8 cellular contexts compared by ENCODE assay signal in genomic region chr3:72848703-72849081, GRCh38. TPM values are rescaled to one million over a fixed set of nuclear protein-coding genes. Genes with fewer than 3 reads are reported as not detected.
DNase-seq lines count a peak whose midpoint lies in the region; ATAC-seq and TF ChIP-seq lines count a peak whose summit lies in the region.

No MANE protein-coding gene starts in this region.

- H3K36me3 ChIP-seq in GM06990 (ENCODE audit: control insufficient read depth, insufficient read depth, low read length), result no peaks in the 10 kb centered on the region

- ATAC-seq in GM21390 (IDR thresholded peaks at IDR 0.05; ENCODE audit: unreplicated experiment), result peak; percentile 50

- peak overlapping the region; percentile 98 for H3K4me3 ChIP-seq in GM06990 (replicated peaks; ENCODE audit: low read depth, low read length)
- H3K4me3 ChIP-seq in HL-60 (replicated peaks; ENCODE audit: insufficient read depth, low read length), result peak overlapping the region; percentile 67
- H3K4me3 ChIP-seq in WI38 (ENCODE audit: low read depth, low read length), result peak overlapping the region; percentile 97
- peak overlapping the region; percentile 81 for H3K4me3 ChIP-seq in fibroblast of villous mesenchyme (ENCODE audit: low read depth, low read length)

- no peak for TF ChIP-seq CTCF in GM06990 (IDR thresholded peaks at IDR 0.05; ENCODE audit: insufficient read depth, low read length, poor library complexity, severe bottlenecking)
- no peak for TF ChIP-seq CTCF in HL-60 (IDR thresholded peaks at IDR 0.05; ENCODE audit: insufficient read depth, low read length)
- no peak for TF ChIP-seq CTCF in WI38 (IDR thresholded peaks at IDR 0.05; ENCODE audit: low read depth, low read length)
- no peak for TF ChIP-seq CTCF in fibroblast of villous mesenchyme (IDR thresholded peaks at IDR 0.05; ENCODE audit: insufficient read depth, low read depth, low read length)

- no peaks in the 10 kb centered on the region for H3K27me3 ChIP-seq in GM06990 (replicated peaks; ENCODE audit: control insufficient read depth, insufficient read depth, low read length)
- H3K27me3 ChIP-seq in HL-60 (ENCODE audit: insufficient read depth, poor library complexity, severe bottlenecking), result no peaks in the 10 kb centered on the region

- H3K27ac ChIP-seq in HL-60 (replicated peaks), result peak overlapping the region; percentile 87

- DNase-seq in GM06990 (ENCODE audit: extremely low read depth, insufficient read length) (no peak), HL-60 (ENCODE audit: low read depth in 1 of 2, low spot score in 1 of 2) (peak; percentile 42 to 85), fibroblast of villous mesenchyme (ENCODE audit: low read depth) (no peak), renal cortical epithelial cell (ENCODE audit: low read depth) (peak; percentile 49), EL (no peak), hippocampal formation (lab: John Stamatoyannopoulos, UW) (no peak)

RNA-seq across cellular contexts. Expression of gene SHQ1, which starts 0.4 kb away (rescaled TPM):
- total RNA-seq in fibroblast of villous mesenchyme (17.1 and 30.2 TPM in 2 replicates), renal cortical epithelial cell (22.2 and 25.0 TPM in 2 replicates)

RNA-seq across cellular contexts. Expression of gene GXYLT2, which starts 39.2 kb away (rescaled TPM):
- total RNA-seq in fibroblast of villous mesenchyme (15.8 and 18.1 TPM in 2 replicates), renal cortical epithelial cell (1.0 and 7.0 TPM in 2 replicates)

Comparison
In these comparisons a context has a peak if more than half of its experiments do, and no peak if none do; other contexts are left out.
1. DNase-seq: peak in HL-60 (2 of 2) and renal cortical epithelial cell (single experiment); none in GM06990 (single experiment), fibroblast of villous mesenchyme (single experiment), EL (single experiment) and hippocampal formation (0 of 2).
2. Peak in every context shown above with its lines, with median percentiles within 50 percentile points of each other: H3K4me3 ChIP-seq.